In the genomic region with DNA sequence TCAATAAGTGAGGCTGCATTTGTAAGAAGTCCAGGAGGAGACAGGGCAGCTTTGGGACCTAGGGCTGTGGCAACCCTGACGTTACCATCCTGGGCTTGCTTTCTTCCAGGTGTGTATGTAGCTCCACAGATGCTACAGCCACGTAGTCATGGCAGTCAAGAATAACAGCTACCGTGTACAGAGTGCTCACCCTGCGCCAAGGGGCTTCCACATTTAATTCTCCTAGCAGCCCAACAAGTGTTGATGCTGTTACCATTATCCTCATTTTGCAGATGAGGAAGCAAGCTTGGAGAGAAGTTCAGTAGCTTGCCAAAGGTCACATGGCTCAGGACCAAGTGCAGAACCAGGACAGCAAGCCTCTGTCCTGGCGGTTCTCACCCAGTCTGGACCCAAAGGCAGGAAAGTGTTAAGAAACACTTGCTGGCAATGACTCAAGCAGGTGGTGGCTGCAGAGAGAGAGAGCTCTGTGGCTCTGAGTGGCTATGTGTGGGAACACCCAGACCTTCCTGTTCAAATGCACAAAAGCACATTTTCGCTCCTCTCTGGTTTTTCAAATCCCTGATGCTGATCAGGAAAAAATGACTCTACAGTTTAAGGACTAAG, we compare ENCODE assay signal across 11 cellular contexts.
DNase-seq lines count a peak whose midpoint lies in the region; ATAC-seq, FAIRE-seq and TF ChIP-seq lines count a peak whose summit lies in the region.
"Had no signal": no experiment of that assay in that cellular context is flagged by ENCODE, and none has a peak within 500 bp of the region (broad histone marks: within the 10 kb centered on the region; RNA-seq: fewer than 3 reads in every experiment).

No MANE protein-coding gene starts in this region.

- DNase-seq in HTR-8/SVneo (ENCODE audit: insufficient read length, low spot score): no peak
- DNase-seq in RPMI7951 (ENCODE audit: low read depth): peak; percentile 24
- peak; percentile 33 for DNase-seq in endothelial cell of umbilical vein (ENCODE audit: low read depth, low spot score)
- DNase-seq in putamen (ENCODE audit: low spot score): peak; percentile 27
- DNase-seq in SW480 (ENCODE audit: low spot score): no peak
- no peak for DNase-seq in NCI-H524 treated with DMSO at 0.1 percent for 48 hours (lab: John Stamatoyannopoulos, UW)
- no peak for DNase-seq in NCI-H446 treated with DMSO at 0.1 percent for 48 hours (lab: John Stamatoyannopoulos, UW)
- DNase-seq: activated effector memory CD4-positive, alpha-beta T cell treated with Interleukin-2 at 50 U/mL for 16 hours had no signal

- H2AFZ ChIP-seq in endothelial cell of umbilical vein (ENCODE audit: low read depth, low read length): no peak overlapping the region
- H2AFZ ChIP-seq: parathyroid adenoma had no signal

- H3K9me3 ChIP-seq in endothelial cell of umbilical vein (replicated peaks; ENCODE audit: control insufficient read depth, insufficient read depth, low read length): no peaks in the 10 kb centered on the region

- no peak overlapping the region for H3K27ac ChIP-seq in endothelial cell of umbilical vein (ENCODE audit: insufficient read depth, low read depth, low read length)
- H3K27ac ChIP-seq: parathyroid adenoma had no signal

- H3K4me1 ChIP-seq in endothelial cell of umbilical vein (ENCODE audit: control insufficient read depth, extremely low read depth, insufficient read depth, low read length): peaks cover 3% of the 10 kb centered on the region
- H3K4me1 ChIP-seq: parathyroid adenoma had no signal

- dilution Hi-C loops in endothelial cell of umbilical vein (cut with MboI; ENCODE audit: extremely low pct_ligation_motif_present, low sequenced_read_pairs): loop anchor here (25.0 kb wide), 1 partner anchor 104 kb away; no protein-coding TSS in a partner anchor

- CTCF ChIA-PET in endothelial cell of umbilical vein (lab: Charles Lee): interaction anchor here (0.6 to 7.4 kb wide), 21 partner anchors 7 to 1665 kb away, joined by 3 to 103 read pairs (median 5); a partner anchor contains a TSS

- TF ChIP-seq POLR2A in endothelial cell of umbilical vein (IDR thresholded peaks at IDR 0.05; ENCODE audit: low read depth, low read length): no peak

- POLR2A ChIA-PET in endothelial cell of umbilical vein (lab: Charles Lee): no interaction called here

- H3K36me3 ChIP-seq in endothelial cell of umbilical vein (ENCODE audit: control insufficient read depth in 2 of 2, extremely low read depth in 1 of 2, insufficient read depth in 2 of 2, low read length in 2 of 2): no peaks in the 10 kb centered on the region

- H3K27me3 ChIP-seq in endothelial cell of umbilical vein (ENCODE audit: control insufficient read depth in 2 of 2, insufficient read depth in 2 of 2, low read length in 2 of 2): no peaks in the 10 kb centered on the region

- intact Hi-C loops in endothelial cell of umbilical vein (cut with micrococcal nuclease): loop anchor here (5.0 to 10.0 kb wide), 2 partner anchors 402 to 549 kb away; a partner anchor contains a TSS

- H3K4me3 ChIP-seq in endothelial cell of umbilical vein (replicated peaks in 1 of 3; ENCODE audit: insufficient read depth in 1 of 3, low read depth in 1 of 3, low read length in 3 of 3): no peak overlapping the region

- no peak overlapping the region for H3K4me2 ChIP-seq in endothelial cell of umbilical vein (ENCODE audit: insufficient read depth, low read length)

- H3K9me1 ChIP-seq in endothelial cell of umbilical vein (replicated peaks; ENCODE audit: control insufficient read depth, extremely low read depth, insufficient read depth, low read length): no peaks in the 10 kb centered on the region

- no peak overlapping the region for H3K9ac ChIP-seq in endothelial cell of umbilical vein (replicated peaks; ENCODE audit: extremely low read depth, insufficient read depth, low read length)
- H3K9ac ChIP-seq: parathyroid adenoma had no signal

- no peak for ATAC-seq in HG02840 (IDR thresholded peaks at IDR 0.05; ENCODE audit: low FRiP score, unreplicated experiment)
- ATAC-seq: Panc1 had no signal

- no TSS peak for BruUV-seq in endothelial cell of umbilical vein (replicated peaks; lab: Mats Ljungman, UMichigan)

- TF ChIP-seq CTCF in endothelial cell of umbilical vein (IDR thresholded peaks at IDR 0.05; ENCODE audit: extremely low read depth in 1 of 2, insufficient read depth in 1 of 2, low read depth in 1 of 2, low read length in 2 of 2): no peak

- peak; percentile 33 for FAIRE-seq in HTR-8/SVneo (lab: Jason Lieb, UNC)
- no peak for FAIRE-seq in endothelial cell of umbilical vein (lab: Jason Lieb, UNC)

- no peaks in the 10 kb centered on the region for H3K79me2 ChIP-seq in endothelial cell of umbilical vein (ENCODE audit: control insufficient read depth, insufficient read depth, low read length)
- H3K79me2 ChIP-seq: parathyroid adenoma had no signal

- no peaks in the 10 kb centered on the region for H4K20me1 ChIP-seq in endothelial cell of umbilical vein (replicated peaks; ENCODE audit: control insufficient read depth, extremely low read depth, insufficient read depth, low read length)

TF ChIP-seq in endothelial cell of umbilical vein, 7 proteins besides CTCF, POLR2A, EP300 and RAD21:
- TF ChIP-seq, protein P1, sequence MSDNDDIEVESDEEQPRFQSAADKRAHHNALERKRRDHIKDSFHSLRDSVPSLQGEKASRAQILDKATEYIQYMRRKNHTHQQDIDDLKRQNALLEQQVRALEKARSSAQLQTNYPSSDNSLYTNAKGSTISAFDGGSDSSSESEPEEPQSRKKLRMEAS (IDR thresholded peaks at IDR 0.05; ENCODE audit: insufficient read depth, insufficient read length): no peak
- TF ChIP-seq EZH2 (IDR thresholded peaks at IDR 0.05; ENCODE audit: borderline replicate concordance, low read depth, low read length, severe bottlenecking): no peak
- no peak for TF ChIP-seq JUN (IDR thresholded peaks at IDR 0.05; ENCODE audit: borderline replicate concordance, insufficient read depth, insufficient read length, low read depth)
- no peak for TF ChIP-seq MYC (IDR thresholded peaks at IDR 0.05; ENCODE audit: low read depth, low read length)
- TF ChIP-seq POLR2AphosphoS5 (IDR thresholded peaks at IDR 0.05; ENCODE audit: insufficient read depth, low read depth, low read length): no peak
- no peak for TF ChIP-seq GATA2 (IDR thresholded peaks at IDR 0.05; ENCODE audit: insufficient read depth, insufficient read length, low read depth, low read length)
- no peak for TF ChIP-seq FOS (IDR thresholded peaks at IDR 0.05; ENCODE audit: borderline replicate concordance, insufficient read depth, low read length)

Comparison
In these comparisons a context has a peak if more than half of its experiments do, and no peak if none do; other contexts are left out.
1. DNase-seq: peak in RPMI7951 (single experiment), endothelial cell of umbilical vein (single experiment) and putamen (single experiment); none in HTR-8/SVneo (single experiment), SW480 (single experiment), NCI-H524 treated with DMSO at 0.1 percent for 48 hours (single experiment) and NCI-H446 treated with DMSO at 0.1 percent for 48 hours (single experiment).